ENCODE assay signal across 8 cellular contexts in genomic region chr15:82044373-82045178, GRCh38. TPM values are rescaled to one million over a fixed set of nuclear protein-coding genes. Genes with fewer than 3 reads are reported as not detected.
DNase-seq lines count a peak whose midpoint lies in the region; ATAC-seq and TF ChIP-seq lines count a peak whose summit lies in the region.

No MANE protein-coding gene starts in this region.

- peak overlapping the region in 18 of 21 experiments; percentile 12 to 93 (median 84) for H3K27ac ChIP-seq in skin epidermis

- DNase-seq in BJ (ENCODE audit: low read depth) (no peak), H7 (peak; percentile 91), SW 1271 (lab: John Stamatoyannopoulos, UW) (peak; percentile 42 to 82), MCF 10A (ENCODE audit: unreplicated experiment) (no peak), iPS-NIHi7 (ENCODE audit: extremely low spot score) (peak; percentile 53), SIG-M5 treated with dmso at 0.1 percent for 504 hours (lab: John Stamatoyannopoulos, UW; ENCODE audit: unreplicated experiment) (no peak)

- H3K36me3 ChIP-seq in BJ (ENCODE audit: control insufficient read depth, insufficient read depth, low read length) (peaks cover 6% of the 10 kb centered on the region), H7 (replicated peaks; ENCODE audit: control insufficient read depth, insufficient read depth, low read length) (no peaks in the 10 kb centered on the region)

- intact Hi-C loops in MCF 10A (cut with micrococcal nuclease) = loop anchor here (1.0 to 5.0 kb wide), 2 partner anchors 237 to 564 kb away; no protein-coding TSS in a partner anchor

- POLR2A ChIA-PET in BJ (lab: Charles Lee) (no interaction called here), MCF 10A (lab: Yijun Ruan, JAX) (interaction anchor here (0.8 kb wide), 1 partner anchor 634 kb away, joined by 3 read pairs; no protein-coding TSS in a partner anchor)

- no TSS peak for BruUV-seq in MCF 10A (replicated peaks; lab: Mats Ljungman, UMichigan)

- no peak for ATAC-seq in HG02970 (IDR thresholded peaks at IDR 0.05; ENCODE audit: low FRiP score, unreplicated experiment)

- TF ChIP-seq CTCF in BJ (IDR thresholded peaks at IDR 0.05; ENCODE audit: insufficient read depth, low read depth, low read length) (no peak), MCF 10A (IDR thresholded peaks at IDR 0.05; ENCODE audit: unreplicated experiment) (no peak)

- CTCF ChIA-PET in BJ (lab: Yijun Ruan, JAX) = no interaction called here
- CTCF ChIA-PET in MCF 10A (lab: Yijun Ruan, JAX) = interaction anchor here (0.5 to 0.9 kb wide), 3 partner anchors 96 to 905 kb away, joined by 3 to 4 read pairs (median 4); no protein-coding TSS in a partner anchor

- H3K4me1 Mint-ChIP-seq in MCF 10A (ENCODE audit: insufficient read depth, unreplicated experiment) = no peaks in the 10 kb centered on the region

- no peaks in the 10 kb centered on the region for H3K9me3 Mint-ChIP-seq in MCF 10A (ENCODE audit: unreplicated experiment)

- H3K4me3 ChIP-seq in BJ (ENCODE audit: low read depth, low read length) (peak overlapping the region; percentile 87), H7 (ENCODE audit: insufficient read depth, low read depth, low read length) (peak overlapping the region; percentile 92), skin epidermis (peak overlapping the region; percentile 48 to 87 (median 76))

- H3K27me3 ChIP-seq in BJ (ENCODE audit: control insufficient read depth, insufficient read depth, low read length) (peaks cover 9% of the 10 kb centered on the region), H7 (ENCODE audit: control insufficient read depth, insufficient read depth, low read length) (peaks cover 37% of the 10 kb centered on the region)

- H3K27ac Mint-ChIP-seq in MCF 10A (ENCODE audit: low read depth, unreplicated experiment) = no peak overlapping the region

- no peaks in the 10 kb centered on the region for H3K36me3 Mint-ChIP-seq in MCF 10A (ENCODE audit: insufficient read depth, unreplicated experiment)

- peak overlapping the region; percentile 91 for H3K4me3 Mint-ChIP-seq in MCF 10A (ENCODE audit: unreplicated experiment)

- peaks cover 18% of the 10 kb centered on the region for H3K27me3 Mint-ChIP-seq in MCF 10A (ENCODE audit: insufficient read depth, unreplicated experiment)

RNA-seq across cellular contexts. Expression of gene MEX3B, which starts 1.2 kb away (rescaled TPM):
- polyA plus RNA-seq in BJ (2011; rRNA removed) = 2.7 and 4.9 TPM in 2 replicates
- polyA minus RNA-seq in BJ (2011; rRNA and poly(A)+ RNA removed) = 3.8 and 4.2 TPM in 2 replicates
- total RNA-seq in H7 (2014; rRNA removed; shearing (Covaris generic)) = 9.9 and 14.3 TPM in 2 replicates
- 4.6 and 5.3 TPM in 2 replicates for total RNA-seq in MCF 10A (2022)

Comparison
In these comparisons a context has a peak if more than half of its experiments do, and no peak if none do; other contexts are left out.
1. DNase-seq: peak in H7 (single experiment), SW 1271 (2 of 2) and iPS-NIHi7 (single experiment); none in BJ (single experiment), MCF 10A (single experiment) and SIG-M5 treated with dmso at 0.1 percent for 504 hours (single experiment).
2. Peak in every context shown above with its lines, with median percentiles within 50 percentile points of each other: H3K4me3 ChIP-seq.